In the genomic region with DNA sequence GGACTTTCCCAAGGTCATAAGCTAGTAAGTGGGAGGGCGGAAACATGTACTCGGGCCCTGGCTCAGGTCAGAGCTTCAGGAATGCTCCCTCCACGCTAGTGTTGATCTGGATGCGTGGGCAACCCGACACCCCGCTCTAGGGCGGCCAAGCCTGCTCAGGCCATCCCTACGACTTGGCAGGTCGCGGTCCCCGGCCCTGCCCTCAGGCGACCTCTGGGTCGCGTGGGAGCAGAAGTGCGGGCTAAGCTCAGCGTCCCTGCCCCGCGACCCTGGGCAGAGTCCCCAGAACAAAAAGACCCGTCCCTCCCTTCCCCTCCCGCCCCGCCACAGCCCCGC, we compare ENCODE assay signal across 2 cellular contexts.
TF ChIP-seq lines count a peak whose summit lies in the region.

No MANE protein-coding gene starts in this region.

TF ChIP-seq in HEK293, 187 proteins besides CTCF, POLR2A, EP300 and RAD21 (continued from another document):
- TF ChIP-seq, protein P1, sequence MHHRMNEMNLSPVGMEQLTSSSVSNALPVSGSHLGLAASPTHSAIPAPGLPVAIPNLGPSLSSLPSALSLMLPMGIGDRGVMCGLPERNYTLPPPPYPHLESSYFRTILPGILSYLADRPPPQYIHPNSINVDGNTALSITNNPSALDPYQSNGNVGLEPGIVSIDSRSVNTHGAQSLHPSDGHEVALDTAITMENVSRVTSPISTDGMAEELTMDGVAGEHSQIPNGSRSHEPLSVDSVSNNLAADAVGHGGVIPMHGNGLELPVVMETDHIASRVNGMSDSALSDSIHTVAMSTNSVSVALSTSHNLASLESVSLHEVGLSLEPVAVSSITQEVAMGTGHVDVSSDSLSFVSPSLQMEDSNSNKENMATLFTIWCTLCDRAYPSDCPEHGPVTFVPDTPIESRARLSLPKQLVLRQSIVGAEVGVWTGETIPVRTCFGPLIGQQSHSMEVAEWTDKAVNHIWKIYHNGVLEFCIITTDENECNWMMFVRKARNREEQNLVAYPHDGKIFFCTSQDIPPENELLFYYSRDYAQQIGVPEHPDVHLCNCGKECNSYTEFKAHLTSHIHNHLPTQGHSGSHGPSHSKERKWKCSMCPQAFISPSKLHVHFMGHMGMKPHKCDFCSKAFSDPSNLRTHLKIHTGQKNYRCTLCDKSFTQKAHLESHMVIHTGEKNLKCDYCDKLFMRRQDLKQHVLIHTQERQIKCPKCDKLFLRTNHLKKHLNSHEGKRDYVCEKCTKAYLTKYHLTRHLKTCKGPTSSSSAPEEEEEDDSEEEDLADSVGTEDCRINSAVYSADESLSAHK (tag by site-specific recombination; IDR thresholded peaks at IDR 0.05) = no peak
- TF ChIP-seq ZNF138 (tag by site-specific recombination; IDR thresholded peaks at IDR 0.05; ENCODE audit: borderline replicate concordance) (no peak), ZNF335 (tag by site-specific recombination; conservative IDR thresholded peaks at IDR 0.05) (no peak), ZNF311 (tag by site-specific recombination; IDR thresholded peaks at IDR 0.05; ENCODE audit: borderline replicate concordance) (no peak), ZNF76 (tag by site-specific recombination; IDR thresholded peaks at IDR 0.05; ENCODE audit: borderline replicate concordance, low read depth) (no peak), MEIS1 (CRISPR knock-in tag; IDR thresholded peaks at IDR 0.05; ENCODE audit: borderline replicate concordance) (no peak), ZNF830 (tag by site-specific recombination; IDR thresholded peaks at IDR 0.05; ENCODE audit: low read depth) (no peak), ZNF19 (tag by site-specific recombination; IDR thresholded peaks at IDR 0.05; ENCODE audit: low read depth) (no peak), ZNF354C (tag by site-specific recombination; IDR thresholded peaks at IDR 0.05; ENCODE audit: borderline replicate concordance, low read depth) (no peak), ZNF24 (tag by site-specific recombination; IDR thresholded peaks at IDR 0.05) (no peak), ZSCAN30 (tag by site-specific recombination; IDR thresholded peaks at IDR 0.05) (no peak), ZNF114 (tag by site-specific recombination; IDR thresholded peaks at IDR 0.05) (no peak), YY2 (tag by site-specific recombination; IDR thresholded peaks at IDR 0.05) (no peak), ZNF548 (tag by site-specific recombination; IDR thresholded peaks at IDR 0.05) (no peak), ZNF707 (tag by site-specific recombination; IDR thresholded peaks at IDR 0.05) (no peak), ZNF239 (tag by site-specific recombination; IDR thresholded peaks at IDR 0.05) (no peak)
- TF ChIP-seq, protein P2, sequence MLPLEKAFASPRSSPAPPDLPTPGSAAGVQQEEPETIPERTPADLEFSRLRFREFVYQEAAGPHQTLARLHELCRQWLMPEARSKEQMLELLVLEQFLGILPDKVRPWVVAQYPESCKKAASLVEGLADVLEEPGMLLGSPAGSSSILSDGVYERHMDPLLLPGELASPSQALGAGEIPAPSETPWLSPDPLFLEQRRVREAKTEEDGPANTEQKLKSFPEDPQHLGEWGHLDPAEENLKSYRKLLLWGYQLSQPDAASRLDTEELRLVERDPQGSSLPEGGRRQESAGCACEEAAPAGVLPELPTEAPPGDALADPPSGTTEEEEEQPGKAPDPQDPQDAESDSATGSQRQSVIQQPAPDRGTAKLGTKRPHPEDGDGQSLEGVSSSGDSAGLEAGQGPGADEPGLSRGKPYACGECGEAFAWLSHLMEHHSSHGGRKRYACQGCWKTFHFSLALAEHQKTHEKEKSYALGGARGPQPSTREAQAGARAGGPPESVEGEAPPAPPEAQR (tag by site-specific recombination; IDR thresholded peaks at IDR 0.05) = no peak

TF ChIP-seq in HepG2, 621 proteins besides CTCF, POLR2A, EP300 and RAD21 (continued from another document and continues in another):
- TF ChIP-seq HDAC2 (CRISPR knock-in tag; IDR thresholded peaks at IDR 0.05) = peak; percentile 59; the same call in 1 of the 2 replicates
- TF ChIP-seq MXD4 (CRISPR knock-in tag; IDR thresholded peaks at IDR 0.05) = peak; percentile 32; the same call in 1 of the 2 replicates
- TF ChIP-seq, protein P3, sequence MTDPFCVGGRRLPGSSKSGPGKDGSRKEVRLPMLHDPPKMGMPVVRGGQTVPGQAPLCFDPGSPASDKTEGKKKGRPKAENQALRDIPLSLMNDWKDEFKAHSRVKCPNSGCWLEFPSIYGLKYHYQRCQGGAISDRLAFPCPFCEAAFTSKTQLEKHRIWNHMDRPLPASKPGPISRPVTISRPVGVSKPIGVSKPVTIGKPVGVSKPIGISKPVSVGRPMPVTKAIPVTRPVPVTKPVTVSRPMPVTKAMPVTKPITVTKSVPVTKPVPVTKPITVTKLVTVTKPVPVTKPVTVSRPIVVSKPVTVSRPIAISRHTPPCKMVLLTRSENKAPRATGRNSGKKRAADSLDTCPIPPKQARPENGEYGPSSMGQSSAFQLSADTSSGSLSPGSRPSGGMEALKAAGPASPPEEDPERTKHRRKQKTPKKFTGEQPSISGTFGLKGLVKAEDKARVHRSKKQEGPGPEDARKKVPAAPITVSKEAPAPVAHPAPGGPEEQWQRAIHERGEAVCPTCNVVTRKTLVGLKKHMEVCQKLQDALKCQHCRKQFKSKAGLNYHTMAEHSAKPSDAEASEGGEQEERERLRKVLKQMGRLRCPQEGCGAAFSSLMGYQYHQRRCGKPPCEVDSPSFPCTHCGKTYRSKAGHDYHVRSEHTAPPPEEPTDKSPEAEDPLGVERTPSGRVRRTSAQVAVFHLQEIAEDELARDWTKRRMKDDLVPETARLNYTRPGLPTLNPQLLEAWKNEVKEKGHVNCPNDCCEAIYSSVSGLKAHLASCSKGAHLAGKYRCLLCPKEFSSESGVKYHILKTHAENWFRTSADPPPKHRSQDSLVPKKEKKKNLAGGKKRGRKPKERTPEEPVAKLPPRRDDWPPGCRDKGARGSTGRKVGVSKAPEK (CRISPR knock-in tag; IDR thresholded peaks at IDR 0.05; ENCODE audit: borderline replicate concordance) = peak; percentile 75; the same call in 1 of the 2 replicates
- peak; percentile 60 for TF ChIP-seq SALL1 (CRISPR knock-in tag; IDR thresholded peaks at IDR 0.05)
- TF ChIP-seq, protein P4, sequence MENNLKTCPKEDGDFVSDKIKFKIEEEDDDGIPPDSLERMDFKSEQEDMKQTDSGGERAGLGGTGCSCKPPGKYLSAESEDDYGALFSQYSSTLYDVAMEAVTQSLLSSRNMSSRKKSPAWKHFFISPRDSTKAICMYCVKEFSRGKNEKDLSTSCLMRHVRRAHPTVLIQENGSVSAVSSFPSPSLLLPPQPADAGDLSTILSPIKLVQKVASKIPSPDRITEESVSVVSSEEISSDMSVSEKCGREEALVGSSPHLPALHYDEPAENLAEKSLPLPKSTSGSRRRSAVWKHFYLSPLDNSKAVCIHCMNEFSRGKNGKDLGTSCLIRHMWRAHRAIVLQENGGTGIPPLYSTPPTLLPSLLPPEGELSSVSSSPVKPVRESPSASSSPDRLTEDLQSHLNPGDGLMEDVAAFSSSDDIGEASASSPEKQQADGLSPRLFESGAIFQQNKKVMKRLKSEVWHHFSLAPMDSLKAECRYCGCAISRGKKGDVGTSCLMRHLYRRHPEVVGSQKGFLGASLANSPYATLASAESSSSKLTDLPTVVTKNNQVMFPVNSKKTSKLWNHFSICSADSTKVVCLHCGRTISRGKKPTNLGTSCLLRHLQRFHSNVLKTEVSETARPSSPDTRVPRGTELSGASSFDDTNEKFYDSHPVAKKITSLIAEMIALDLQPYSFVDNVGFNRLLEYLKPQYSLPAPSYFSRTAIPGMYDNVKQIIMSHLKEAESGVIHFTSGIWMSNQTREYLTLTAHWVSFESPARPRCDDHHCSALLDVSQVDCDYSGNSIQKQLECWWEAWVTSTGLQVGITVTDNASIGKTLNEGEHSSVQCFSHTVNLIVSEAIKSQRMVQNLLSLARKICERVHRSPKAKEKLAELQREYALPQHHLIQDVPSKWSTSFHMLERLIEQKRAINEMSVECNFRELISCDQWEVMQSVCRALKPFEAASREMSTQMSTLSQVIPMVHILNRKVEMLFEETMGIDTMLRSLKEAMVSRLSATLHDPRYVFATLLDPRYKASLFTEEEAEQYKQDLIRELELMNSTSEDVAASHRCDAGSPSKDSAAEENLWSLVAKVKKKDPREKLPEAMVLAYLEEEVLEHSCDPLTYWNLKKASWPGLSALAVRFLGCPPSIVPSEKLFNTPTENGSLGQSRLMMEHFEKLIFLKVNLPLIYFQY (CRISPR knock-in tag; IDR thresholded peaks at IDR 0.05; ENCODE audit: borderline replicate concordance) = 0 out of 2 replicates have a peak, but pooled peaks have one; percentile 14
- peak; percentile 18; the same call in 1 of the 2 replicates for TF ChIP-seq HMG20A (CRISPR knock-in tag; IDR thresholded peaks at IDR 0.05; ENCODE audit: borderline replicate concordance)
- TF ChIP-seq, protein P5, sequence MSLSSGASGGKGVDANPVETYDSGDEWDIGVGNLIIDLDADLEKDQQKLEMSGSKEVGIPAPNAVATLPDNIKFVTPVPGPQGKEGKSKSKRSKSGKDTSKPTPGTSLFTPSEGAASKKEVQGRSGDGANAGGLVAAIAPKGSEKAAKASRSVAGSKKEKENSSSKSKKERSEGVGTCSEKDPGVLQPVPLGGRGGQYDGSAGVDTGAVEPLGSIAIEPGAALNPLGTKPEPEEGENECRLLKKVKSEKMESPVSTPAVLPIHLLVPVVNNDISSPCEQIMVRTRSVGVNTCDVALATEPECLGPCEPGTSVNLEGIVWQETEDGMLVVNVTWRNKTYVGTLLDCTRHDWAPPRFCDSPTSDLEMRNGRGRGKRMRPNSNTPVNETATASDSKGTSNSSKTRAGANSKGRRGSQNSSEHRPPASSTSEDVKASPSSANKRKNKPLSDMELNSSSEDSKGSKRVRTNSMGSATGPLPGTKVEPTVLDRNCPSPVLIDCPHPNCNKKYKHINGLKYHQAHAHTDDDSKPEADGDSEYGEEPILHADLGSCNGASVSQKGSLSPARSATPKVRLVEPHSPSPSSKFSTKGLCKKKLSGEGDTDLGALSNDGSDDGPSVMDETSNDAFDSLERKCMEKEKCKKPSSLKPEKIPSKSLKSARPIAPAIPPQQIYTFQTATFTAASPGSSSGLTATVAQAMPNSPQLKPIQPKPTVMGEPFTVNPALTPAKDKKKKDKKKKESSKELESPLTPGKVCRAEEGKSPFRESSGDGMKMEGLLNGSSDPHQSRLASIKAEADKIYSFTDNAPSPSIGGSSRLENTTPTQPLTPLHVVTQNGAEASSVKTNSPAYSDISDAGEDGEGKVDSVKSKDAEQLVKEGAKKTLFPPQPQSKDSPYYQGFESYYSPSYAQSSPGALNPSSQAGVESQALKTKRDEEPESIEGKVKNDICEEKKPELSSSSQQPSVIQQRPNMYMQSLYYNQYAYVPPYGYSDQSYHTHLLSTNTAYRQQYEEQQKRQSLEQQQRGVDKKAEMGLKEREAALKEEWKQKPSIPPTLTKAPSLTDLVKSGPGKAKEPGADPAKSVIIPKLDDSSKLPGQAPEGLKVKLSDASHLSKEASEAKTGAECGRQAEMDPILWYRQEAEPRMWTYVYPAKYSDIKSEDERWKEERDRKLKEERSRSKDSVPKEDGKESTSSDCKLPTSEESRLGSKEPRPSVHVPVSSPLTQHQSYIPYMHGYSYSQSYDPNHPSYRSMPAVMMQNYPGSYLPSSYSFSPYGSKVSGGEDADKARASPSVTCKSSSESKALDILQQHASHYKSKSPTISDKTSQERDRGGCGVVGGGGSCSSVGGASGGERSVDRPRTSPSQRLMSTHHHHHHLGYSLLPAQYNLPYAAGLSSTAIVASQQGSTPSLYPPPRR (CRISPR knock-in tag; IDR thresholded peaks at IDR 0.05; ENCODE audit: borderline replicate concordance) = peak; percentile 44; the same call in 1 of the 2 replicates
- TF ChIP-seq, protein P6, sequence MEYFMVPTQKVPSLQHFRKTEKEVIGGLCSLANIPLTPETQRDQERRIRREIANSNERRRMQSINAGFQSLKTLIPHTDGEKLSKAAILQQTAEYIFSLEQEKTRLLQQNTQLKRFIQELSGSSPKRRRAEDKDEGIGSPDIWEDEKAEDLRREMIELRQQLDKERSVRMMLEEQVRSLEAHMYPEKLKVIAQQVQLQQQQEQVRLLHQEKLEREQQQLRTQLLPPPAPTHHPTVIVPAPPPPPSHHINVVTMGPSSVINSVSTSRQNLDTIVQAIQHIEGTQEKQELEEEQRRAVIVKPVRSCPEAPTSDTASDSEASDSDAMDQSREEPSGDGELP (IDR thresholded peaks at IDR 0.05; ENCODE audit: borderline replicate concordance, low read depth) = 0 out of 2 replicates have a peak, but pooled peaks have one; percentile 8
- TF ChIP-seq ZNF282 (IDR thresholded peaks at IDR 0.05; ENCODE audit: partially characterized antibody) = no peak
- TF ChIP-seq CEBPB (IDR thresholded peaks at IDR 0.05; ENCODE audit: borderline replicate concordance, low read depth, low read length) = peak; percentile 79; the same call in 1 of the 2 replicates
- TF ChIP-seq SP5 (CRISPR knock-in tag; IDR thresholded peaks at IDR 0.05; ENCODE audit: borderline replicate concordance, low read depth) = peak; percentile 44
- TF ChIP-seq, protein P7, sequence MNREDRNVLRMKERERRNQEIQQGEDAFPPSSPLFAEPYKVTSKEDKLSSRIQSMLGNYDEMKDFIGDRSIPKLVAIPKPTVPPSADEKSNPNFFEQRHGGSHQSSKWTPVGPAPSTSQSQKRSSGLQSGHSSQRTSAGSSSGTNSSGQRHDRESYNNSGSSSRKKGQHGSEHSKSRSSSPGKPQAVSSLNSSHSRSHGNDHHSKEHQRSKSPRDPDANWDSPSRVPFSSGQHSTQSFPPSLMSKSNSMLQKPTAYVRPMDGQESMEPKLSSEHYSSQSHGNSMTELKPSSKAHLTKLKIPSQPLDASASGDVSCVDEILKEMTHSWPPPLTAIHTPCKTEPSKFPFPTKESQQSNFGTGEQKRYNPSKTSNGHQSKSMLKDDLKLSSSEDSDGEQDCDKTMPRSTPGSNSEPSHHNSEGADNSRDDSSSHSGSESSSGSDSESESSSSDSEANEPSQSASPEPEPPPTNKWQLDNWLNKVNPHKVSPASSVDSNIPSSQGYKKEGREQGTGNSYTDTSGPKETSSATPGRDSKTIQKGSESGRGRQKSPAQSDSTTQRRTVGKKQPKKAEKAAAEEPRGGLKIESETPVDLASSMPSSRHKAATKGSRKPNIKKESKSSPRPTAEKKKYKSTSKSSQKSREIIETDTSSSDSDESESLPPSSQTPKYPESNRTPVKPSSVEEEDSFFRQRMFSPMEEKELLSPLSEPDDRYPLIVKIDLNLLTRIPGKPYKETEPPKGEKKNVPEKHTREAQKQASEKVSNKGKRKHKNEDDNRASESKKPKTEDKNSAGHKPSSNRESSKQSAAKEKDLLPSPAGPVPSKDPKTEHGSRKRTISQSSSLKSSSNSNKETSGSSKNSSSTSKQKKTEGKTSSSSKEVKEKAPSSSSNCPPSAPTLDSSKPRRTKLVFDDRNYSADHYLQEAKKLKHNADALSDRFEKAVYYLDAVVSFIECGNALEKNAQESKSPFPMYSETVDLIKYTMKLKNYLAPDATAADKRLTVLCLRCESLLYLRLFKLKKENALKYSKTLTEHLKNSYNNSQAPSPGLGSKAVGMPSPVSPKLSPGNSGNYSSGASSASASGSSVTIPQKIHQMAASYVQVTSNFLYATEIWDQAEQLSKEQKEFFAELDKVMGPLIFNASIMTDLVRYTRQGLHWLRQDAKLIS (CRISPR knock-in tag; IDR thresholded peaks at IDR 0.05) = 0 out of 2 replicates have a peak, but pooled peaks have one; percentile 48
- TF ChIP-seq ZNF777 (CRISPR knock-in tag; IDR thresholded peaks at IDR 0.05) = 0 out of 2 replicates have a peak, but pooled peaks have one; percentile 24
